ENCODE assay signal across 17 cellular contexts in genomic region chr11:116371146-116371545, GRCh38.
DNase-seq lines count a peak whose midpoint lies in the region; ATAC-seq lines count a peak whose summit lies in the region.
"Had no signal": no experiment of that assay in that cellular context is flagged by ENCODE, and none has a peak within 500 bp of the region (broad histone marks: within the 10 kb centered on the region; RNA-seq: fewer than 3 reads in every experiment).

No MANE protein-coding gene starts in this region.

- no peak for ATAC-seq in GM19452 (IDR thresholded peaks at IDR 0.05; ENCODE audit: unreplicated experiment)

- DNase-seq in NCI-H2081 (lab: John Stamatoyannopoulos, UW): peak; percentile 16 to 59
- DNase-seq in NCI-H2081 treated with DMSO at 0.1 percent for 48 hours (lab: John Stamatoyannopoulos, UW): no peak
- peak; percentile 58 for DNase-seq in NCI-H146 (lab: John Stamatoyannopoulos, UW)
- DNase-seq in NCI-H82 (lab: John Stamatoyannopoulos, UW): peak; percentile 96
- no peak for DNase-seq in stimulated activated CD8-positive, alpha-beta memory T cell treated with anti-CD3 and anti-CD28 coated beads, Interleukin-4, amount 100 ng/mL, for 48 hours
- DNase-seq in EL: no peak
- DNase-seq: AML-193; CD8-positive, alpha-beta memory T cell; Karpas-422; MV-4-11; NCI-H1694; NCI-H2227 treated with DMSO at 0.1 percent for 48 hours; NCI-H510A; RPMI8226; SHP77; T-helper 2 cell had no signal

Comparison
In these comparisons a context has a peak if more than half of its experiments do, and no peak if none do; other contexts are left out.
1. DNase-seq: peak in NCI-H2081 (2 of 2), NCI-H146 (single experiment) and NCI-H82 (single experiment); none in NCI-H2081 treated with DMSO at 0.1 percent for 48 hours (single experiment), stimulated activated CD8-positive, alpha-beta memory T cell treated with anti-CD3 and anti-CD28 coated beads, Interleukin-4, amount 100 ng/mL, for 48 hours (single experiment) and EL (single experiment).